Comparison of ENCODE assay signal across 8 cellular contexts in genomic region chr2:26299488-26300092, GRCh38. TPM values are rescaled to one million over a fixed set of nuclear protein-coding genes. Genes with fewer than 3 reads are reported as not detected.
DNase-seq lines count a peak whose midpoint lies in the region; TF ChIP-seq lines count a peak whose summit lies in the region.

No MANE protein-coding gene starts in this region.

- peak overlapping the region; percentile 8; the same call in 1 of the 2 replicates for H3K4me3 ChIP-seq in Jurkat, Clone E6-1 (ENCODE audit: low read length)
- H3K4me3 ChIP-seq in astrocyte of the cerebellum (ENCODE audit: low read depth, low read length): peak overlapping the region; percentile 36
- peak overlapping the region; percentile 54 for H3K4me3 ChIP-seq in iPS-15b (ENCODE audit: low read depth, low read length)
- H3K4me3 ChIP-seq in skin epidermis: peak overlapping the region; percentile 33 to 53 (median 40)

- H3K4me1 ChIP-seq in iPS-15b (ENCODE audit: control insufficient read depth, insufficient read depth, low read length): peaks cover 4% of the 10 kb centered on the region

- peaks cover 8% of the 10 kb centered on the region for H3K27me3 ChIP-seq in iPS-15b (ENCODE audit: control insufficient read depth, insufficient read depth, low read length)

- no peak for TF ChIP-seq CTCF in astrocyte of the cerebellum (IDR thresholded peaks at IDR 0.05; ENCODE audit: low read depth, low read length, missing control alignments)

- peak; percentile 65 for DNase-seq in ELR (ENCODE audit: low read depth)
- DNase-seq in Jurkat, Clone E6-1 (ENCODE audit: low read depth, low spot score): peak; percentile 19
- peak; percentile 59 for DNase-seq in astrocyte of the cerebellum (ENCODE audit: low read depth)
- no peak for DNase-seq in NCI-H526 (lab: John Stamatoyannopoulos, UW)
- DNase-seq in occipital lobe (lab: John Stamatoyannopoulos, UW): no peak
- DNase-seq in RKO (ENCODE audit: low spot score): no peak

- H3K9me3 ChIP-seq in iPS-15b (ENCODE audit: control insufficient read depth, insufficient read depth, low read length): no peaks in the 10 kb centered on the region

- H3K36me3 ChIP-seq in iPS-15b (ENCODE audit: control insufficient read depth, insufficient read depth, low read length): no peaks in the 10 kb centered on the region

- no peak overlapping the region for H3K9ac ChIP-seq in iPS-15b (ENCODE audit: low read depth, low read length)

- H3K27ac ChIP-seq in skin epidermis: peak overlapping the region; percentile 47 to 89 (median 83)

- in situ Hi-C loops in astrocyte of the cerebellum (cut with HindIII; ENCODE audit: low sequenced_read_pairs): no loop called here

RNA-seq across cellular contexts. Expression of gene SELENOI, which starts 46.4 kb away (rescaled TPM):
- polyA plus RNA-seq in Jurkat, Clone E6-1 (2012; ENCODE audit: insufficient read depth, insufficient read length): 10.6 TPM
- total RNA-seq in occipital lobe: 70.2 TPM

RNA-seq across cellular contexts. Expression of gene ADGRF3, which starts 47.0 kb away (rescaled TPM):
- polyA plus RNA-seq in Jurkat, Clone E6-1 (2012; ENCODE audit: insufficient read depth, insufficient read length): 2.2 TPM
- total RNA-seq in occipital lobe: 0.16 TPM

RNA-seq across cellular contexts. Expression of gene HADHB, which starts 54.9 kb away (rescaled TPM):
- polyA plus RNA-seq in Jurkat, Clone E6-1 (2012; ENCODE audit: insufficient read depth, insufficient read length): 86.7 TPM
- total RNA-seq in occipital lobe: 41.8 TPM

RNA-seq across cellular contexts. Expression of gene HADHA, which starts 55.2 kb away (rescaled TPM):
- 138 TPM for polyA plus RNA-seq in Jurkat, Clone E6-1 (2012; ENCODE audit: insufficient read depth, insufficient read length)
- 89.1 TPM for total RNA-seq in occipital lobe

Comparison
In these comparisons a context has a peak if more than half of its experiments do, and no peak if none do; other contexts are left out.
1. DNase-seq: peak in ELR (single experiment), Jurkat, Clone E6-1 (single experiment) and astrocyte of the cerebellum (single experiment); none in NCI-H526 (0 of 2), occipital lobe (single experiment) and RKO (single experiment).
2. Peak in every context shown above with its lines, with median percentiles within 50 percentile points of each other: H3K4me3 ChIP-seq.